Comparison of ENCODE assay signal across 7 cellular contexts in genomic region chr13:99859178-99860177, GRCh38.
DNase-seq lines count a peak whose midpoint lies in the region; ATAC-seq and TF ChIP-seq lines count a peak whose summit lies in the region.

No MANE protein-coding gene starts in this region.

- no peak overlapping the region for H3K27ac ChIP-seq in hepatocyte

- H3K4me2 ChIP-seq in hepatocyte: no peak overlapping the region

- no peaks in the 10 kb centered on the region for H4K20me1 ChIP-seq in hepatocyte (ENCODE audit: insufficient read depth, poor library complexity, severe bottlenecking)

- no peaks in the 10 kb centered on the region for H3K9me2 ChIP-seq in hepatocyte (replicated peaks; ENCODE audit: insufficient read depth)

- 80% methylated on average over 18 of the region's 18 CpGs for WGBS in hepatocyte (ENCODE audit: low lambda C conversion rate, missing lambda C conversion rate)

- no peaks in the 10 kb centered on the region for H3K36me3 ChIP-seq in hepatocyte (replicated peaks; ENCODE audit: insufficient read depth, low read depth)

- H3K4me1 ChIP-seq in hepatocyte (ENCODE audit: insufficient read depth): no peaks in the 10 kb centered on the region

- H3K9me3 ChIP-seq in hepatocyte (ENCODE audit: low read depth): no peaks in the 10 kb centered on the region

- DNase-seq in activated T-helper 9 cell treated with anti-CD3 and anti-CD28 coated beads, Interleukin-2, amount 50 U/mL, for 16 hours (ENCODE audit: low read depth): peak; percentile 50
- peak; percentile 33 for DNase-seq in stimulated activated CD8-positive, alpha-beta memory T cell treated with anti-CD3 and anti-CD28 coated beads, Interleukin-15, amount 100 ng/mL, for 24 hours (ENCODE audit: low read depth)
- no peak for DNase-seq in DMS79 treated with DMSO at 0.1 percent for 48 hours (lab: John Stamatoyannopoulos, UW)
- no peak for DNase-seq in hepatocyte (ENCODE audit: low spot score)
- DNase-seq in NCI-H2227 (lab: John Stamatoyannopoulos, UW; ENCODE audit: unreplicated experiment): no peak

- H3K27me3 ChIP-seq in hepatocyte: peaks cover 6% of the 10 kb centered on the region

- no peak for TF ChIP-seq CTCF in hepatocyte (IDR thresholded peaks at IDR 0.05; ENCODE audit: poor library complexity)

- peak; percentile 92 for ATAC-seq in GM19463 (IDR thresholded peaks at IDR 0.05; ENCODE audit: unreplicated experiment)
- peak; percentile 70 for ATAC-seq in HG03108 (IDR thresholded peaks at IDR 0.05; ENCODE audit: unreplicated experiment)

- H3K4me3 ChIP-seq in hepatocyte: no peak overlapping the region

- H2AFZ ChIP-seq in hepatocyte: no peak overlapping the region

- H3K79me2 ChIP-seq in hepatocyte: no peaks in the 10 kb centered on the region

Comparison
In these comparisons a context has a peak if more than half of its experiments do, and no peak if none do; other contexts are left out.
1. DNase-seq: peak in activated T-helper 9 cell treated with anti-CD3 and anti-CD28 coated beads, Interleukin-2, amount 50 U/mL, for 16 hours (single experiment) and stimulated activated CD8-positive, alpha-beta memory T cell treated with anti-CD3 and anti-CD28 coated beads, Interleukin-15, amount 100 ng/mL, for 24 hours (single experiment); none in DMS79 treated with DMSO at 0.1 percent for 48 hours (single experiment), hepatocyte (single experiment) and NCI-H2227 (single experiment).